8 cellular contexts compared by ENCODE assay signal in genomic region chr22:23893446-23893956, GRCh38. TPM values are rescaled to one million over a fixed set of nuclear protein-coding genes. Genes with fewer than 3 reads are reported as not detected.
DNase-seq lines count a peak whose midpoint lies in the region; ATAC-seq and TF ChIP-seq lines count a peak whose summit lies in the region.

No MANE protein-coding gene starts in this region.

- H3K27me3 Mint-ChIP-seq in naive B cell, result no peaks in the 10 kb centered on the region

- peak overlapping the region; percentile 91 to 97 (median 94) for H3K4me3 Mint-ChIP-seq in naive B cell

- peak overlapping the region; percentile 85 for H3K4me3 ChIP-seq in AG04450 (ENCODE audit: low read depth, low read length)
- peak overlapping the region; percentile 86 for H3K4me3 ChIP-seq in Jurkat, Clone E6-1 (ENCODE audit: low read length)

- POLR2A ChIA-PET in AG04450 (lab: Yijun Ruan, JAX), result interaction anchor here (1.0 to 2.6 kb wide), 6 partner anchors 20 to 49 kb away, joined by 3 to 23 read pairs (median 8); partner anchors contain the start of gene SLC2A11

- no peaks in the 10 kb centered on the region; the same call in 1 of the 2 replicates for H3K9me3 ChIP-seq in AG04450 (ENCODE audit: control insufficient read depth, insufficient read depth, low read length)

- ATAC-seq in naive B cell (ENCODE audit: low read depth in 2 of 2), result no peak
- no peak for ATAC-seq in GM21528 (IDR thresholded peaks at IDR 0.05; ENCODE audit: low FRiP score, unreplicated experiment)
- ATAC-seq in HG02938 (IDR thresholded peaks at IDR 0.05; ENCODE audit: unreplicated experiment), result no peak

- no peaks in the 10 kb centered on the region for H3K9me3 Mint-ChIP-seq in naive B cell

- CTCF ChIA-PET in AG04450 (lab: Charles Lee), result interaction anchor here (0.6 to 2.4 kb wide), 18 partner anchors 9 to 312 kb away, joined by 3 to 20 read pairs (median 4); partner anchors contain the start of gene SLC2A11

- no peak for DNase-seq in AG04450 (ENCODE audit: low read depth, low spot score)
- DNase-seq in Jurkat, Clone E6-1 (ENCODE audit: low read depth, low spot score), result no peak
- DNase-seq in naive B cell, result no peak
- DNase-seq in NCI-H446 treated with DMSO at 0.1 percent for 48 hours (lab: John Stamatoyannopoulos, UW), result no peak
- no peak for DNase-seq in NK-92 (lab: John Stamatoyannopoulos, UW; ENCODE audit: unreplicated experiment)

- peaks cover 30 to 37% (median 31%) of the 10 kb centered on the region in 3 donors for H3K4me1 Mint-ChIP-seq in naive B cell

- peaks cover 0 to 12% of the 10 kb centered on the region in 2 donors for H3K36me3 Mint-ChIP-seq in naive B cell

- H3K27me3 ChIP-seq in AG04450 (ENCODE audit: control insufficient read depth, insufficient read depth, low read length), result no peaks in the 10 kb centered on the region

- H3K27ac ChIP-seq in AG04450 (ENCODE audit: low read depth, low read length), result peak overlapping the region; percentile 77
- peak overlapping the region; percentile 98 for H3K27ac ChIP-seq in cingulate gyrus (ENCODE audit: low read depth, low read length)

- peak overlapping the region; percentile 87 to 98 (median 96) for H3K27ac Mint-ChIP-seq in naive B cell

- TF ChIP-seq CTCF in AG04450 (IDR thresholded peaks at IDR 0.05; ENCODE audit: low read depth, low read length), result no peak

RNA-seq across cellular contexts. Expression of gene MIF, which starts 0.7 kb away (rescaled TPM):
- 154 and 186 TPM in 2 replicates for polyA plus RNA-seq in AG04450 (2011; rRNA removed)
- 39.4 and 41.0 TPM in 2 replicates for polyA minus RNA-seq in AG04450 (2011; rRNA and poly(A)+ RNA removed)
- polyA plus RNA-seq in Jurkat, Clone E6-1 (2012; ENCODE audit: insufficient read depth, insufficient read length), result 1,317 TPM
- polyA plus RNA-seq in naive B cell (ENCODE audit: low read depth in 6 of 6), result 1,000 to 10,000 TPM in 2 of 6 donors, 100 to 1,000 TPM in 4; 853 to 1,113 (median 946) TPM

RNA-seq across cellular contexts. Expression of gene SLC2A11, which starts 35.8 kb away (rescaled TPM):
- polyA plus RNA-seq in AG04450 (2011; rRNA removed) (7.2 and 7.5 TPM in 2 replicates), naive B cell (ENCODE audit: low read depth in 6 of 6) (10 to 100 TPM in 4 of 6 donors, 1 to 10 TPM in 2; 7.0 to 15.9 (median 10.9) TPM)
- polyA minus RNA-seq in AG04450 (2011; rRNA and poly(A)+ RNA removed), result 8.6 and 8.7 TPM in 2 replicates
- 16.4 TPM for polyA plus RNA-seq in Jurkat, Clone E6-1 (2012; ENCODE audit: insufficient read depth, insufficient read length)

RNA-seq across cellular contexts. Expression of gene DERL3, which starts 54.7 kb away (rescaled TPM):
- polyA plus RNA-seq in AG04450 (2011; rRNA removed) (0.19 and 0.27 TPM in 2 replicates), naive B cell (ENCODE audit: low read depth in 6 of 6) (10 to 100 TPM; 25.2 to 33.9 (median 26.4) TPM)
- 0.46 and 0.70 TPM in 2 replicates for polyA minus RNA-seq in AG04450 (2011; rRNA and poly(A)+ RNA removed)
- polyA plus RNA-seq in Jurkat, Clone E6-1 (2012; ENCODE audit: insufficient read depth, insufficient read length), result not detected

Comparison
In these comparisons a context has a peak if more than half of its experiments do, and no peak if none do; other contexts are left out.
1. RNA of gene DERL3, which starts 54.7 kb away (polyA plus RNA-seq): 25.2 to 33.9 TPM in naive B cell; 0.19 to 0.27 TPM in AG04450; every median in the first group is over 10 times any median in the second.